Comparison of ENCODE assay signal across 16 cellular contexts in the genomic region with DNA sequence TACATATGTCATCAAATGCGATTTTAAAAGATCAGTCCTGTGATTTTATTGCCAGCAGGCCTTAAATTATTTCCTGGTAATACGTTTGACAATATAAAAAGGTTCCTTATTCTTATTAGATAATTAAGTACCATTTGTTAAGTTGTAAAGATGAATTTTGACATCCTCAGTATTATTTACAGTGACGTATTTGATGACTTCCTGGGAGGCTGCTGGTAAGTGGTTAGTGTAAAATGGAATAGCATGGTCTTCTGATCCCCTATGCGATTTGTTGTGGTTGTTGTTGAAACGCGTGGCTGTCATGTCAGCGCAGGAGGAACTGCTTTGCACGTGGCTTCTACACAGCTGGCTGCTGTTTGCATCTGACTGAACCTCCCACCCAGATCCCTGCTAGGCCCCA.
"Had no signal": no experiment of that assay in that cellular context is flagged by ENCODE, and none has a peak within 500 bp of the region (broad histone marks: within the 10 kb centered on the region; RNA-seq: fewer than 3 reads in every experiment).

No MANE protein-coding gene starts in this region.

- DNase-seq: activated CD4-positive, CD25-positive, alpha-beta regulatory T cell treated with anti-CD3 and anti-CD28 coated beads, Interleukin-2, amount 50 U/mL, for 72 hours; activated CD8-positive, alpha-beta memory T cell treated with anti-CD3 and anti-CD28 coated beads for 24 hours; activated CD8-positive, alpha-beta memory T cell treated with anti-CD3 and anti-CD28 coated beads, Interleukin-2, amount 50 U/mL, for 48 hours; activated effector memory CD4-positive, alpha-beta T cell treated with Interleukin-2 at 50 U/mL for 16 hours; activated naive CD4-positive, alpha-beta T cell treated with anti-CD3 and anti-CD28 coated beads, Interleukin-2, amount 50 U/mL, for 16 hours; activated T-cell treated with anti-CD3 and anti-CD28 coated beads, Interleukin-2, amount 50 U/mL, for 48 hours; effector memory CD8-positive, alpha-beta T cell; small intestine; stimulated activated CD4-positive, alpha-beta T cell treated with anti-CD3 and anti-CD28 coated beads, Interleukin-4, amount 100 ng/mL, for 24 hours; T-helper 2 cell; testis had no signal

- H3K9me3 ChIP-seq: ascending aorta, prostate gland, right atrium auricular region, testis had no signal

- H3K36me3 ChIP-seq: ascending aorta, prostate gland, right atrium auricular region had no signal

- H3K4me3 ChIP-seq: ascending aorta, lung, prostate gland, right atrium auricular region, testis had no signal

- H3K27me3 ChIP-seq: ascending aorta, right atrium auricular region, testis had no signal

- H3K4me1 ChIP-seq: ascending aorta, prostate gland, testis had no signal

- H3K27ac ChIP-seq: ascending aorta, prostate gland, testis, VCaP had no signal
